In the genomic region with DNA sequence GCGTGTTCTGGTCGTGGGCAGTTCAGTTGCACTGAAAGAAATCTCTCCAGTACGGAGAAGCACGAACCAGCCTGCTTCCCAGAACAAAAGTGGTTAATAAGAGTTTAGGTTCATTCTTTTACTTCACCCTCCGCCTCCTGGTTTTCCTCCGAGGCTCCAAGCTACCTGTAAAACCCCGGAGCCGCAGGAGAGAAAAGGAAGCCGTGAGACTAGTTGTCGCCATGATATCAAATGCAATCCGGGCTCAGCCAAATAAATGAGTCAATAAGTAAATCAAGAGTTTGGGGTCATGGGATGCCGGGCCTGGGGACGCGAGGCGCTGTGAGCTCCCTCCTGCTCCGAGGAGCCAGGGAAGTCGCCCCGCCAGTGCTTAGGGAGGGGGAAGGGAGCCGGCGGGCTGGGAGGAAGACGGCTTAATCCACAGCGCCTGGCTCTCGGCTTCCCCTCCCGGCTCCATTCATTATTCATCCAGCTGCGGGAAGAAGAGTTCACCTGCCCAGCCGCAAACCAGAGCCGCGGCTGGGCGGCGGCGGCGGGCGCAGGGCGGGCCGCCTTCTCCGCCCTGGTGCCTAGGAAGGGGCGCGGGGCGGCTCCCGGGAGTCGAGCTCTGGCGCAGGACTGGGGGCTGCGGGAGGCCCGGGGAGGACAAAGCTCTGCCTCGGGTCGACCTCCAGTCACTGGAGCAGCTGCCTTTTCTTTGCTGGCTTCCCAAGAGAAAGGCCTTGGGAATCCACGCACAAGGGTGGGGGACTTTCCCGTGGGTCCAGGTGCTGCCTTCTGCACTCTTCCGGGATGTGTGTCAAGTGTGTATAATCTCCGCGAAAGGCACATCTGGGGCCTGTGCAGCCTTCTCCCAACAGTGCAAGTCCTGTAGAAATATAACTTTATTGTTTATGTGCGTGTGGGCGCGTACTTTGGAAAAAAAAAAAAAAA, we compare ENCODE assay signal across 8 cellular contexts. TPM values are rescaled to one million over a fixed set of nuclear protein-coding genes. Genes with fewer than 3 reads are reported as not detected.
DNase-seq lines count a peak whose midpoint lies in the region; ATAC-seq lines count a peak whose summit lies in the region.

No MANE protein-coding gene starts in this region.

- H3K9me3 Mint-ChIP-seq in immature natural killer cell = no peaks in the 10 kb centered on the region

- peaks cover 0 to 4% (median 2%) of the 10 kb centered on the region in 3 donors for H3K27me3 ChIP-seq in skeletal muscle tissue (ENCODE audit: control insufficient read depth in 3 of 3, insufficient read depth in 3 of 3, low read length in 3 of 3)

- H3K36me3 Mint-ChIP-seq in immature natural killer cell = no peaks in the 10 kb centered on the region

- peaks cover 11 to 27% (median 23%) of the 10 kb centered on the region in 3 donors for H3K4me1 ChIP-seq in skeletal muscle tissue (ENCODE audit: control insufficient read depth in 3 of 3, insufficient read depth in 3 of 3, low read length in 3 of 3)

- no peaks in the 10 kb centered on the region for H3K36me3 ChIP-seq in skeletal muscle tissue (ENCODE audit: control insufficient read depth in 3 of 3, insufficient read depth in 3 of 3, low read length in 3 of 3)

- H3K9me3 ChIP-seq in skeletal muscle tissue (ENCODE audit: control insufficient read depth in 3 of 3, low read length in 3 of 3) = no peaks in the 10 kb centered on the region

- DNase-seq in stimulated activated CD4-positive, alpha-beta T cell treated with anti-CD3 and anti-CD28 coated beads, Interleukin-15, amount 100 ng/mL, for 24 hours = peak; percentile 38
- no peak for DNase-seq in stimulated activated CD4-positive, alpha-beta T cell treated with anti-CD3 and anti-CD28 coated beads, Interleukin-2, amount 100 ng/mL, for 48 hours
- DNase-seq in NCI-H748 treated with DMSO at 0.1 percent for 48 hours (lab: John Stamatoyannopoulos, UW) = peak; percentile 60
- DNase-seq in T47D (ENCODE audit: low read depth in 1 of 2, low spot score in 1 of 2) = peak; percentile 25 to 30
- peak in 1 of 3 donors; percentile 1 for DNase-seq in immature natural killer cell
- DNase-seq in SW 1271 (lab: John Stamatoyannopoulos, UW) = no peak

- H3K27me3 Mint-ChIP-seq in immature natural killer cell (ENCODE audit: low read depth in 3 of 3) = peaks cover 18 to 36% (median 19%) of the 10 kb centered on the region in 3 donors

- peak overlapping the region; percentile 74 to 94 (median 83) for H3K4me3 Mint-ChIP-seq in immature natural killer cell

- no peak for ATAC-seq in HG02623 (IDR thresholded peaks at IDR 0.05; ENCODE audit: unreplicated experiment)

- no peak overlapping the region for H3K27ac Mint-ChIP-seq in immature natural killer cell

- H3K27ac ChIP-seq in skeletal muscle tissue (ENCODE audit: low read depth, low read length) = peak overlapping the region; percentile 68

- peak overlapping the region; percentile 86 to 93 (median 88) for H3K4me3 ChIP-seq in skeletal muscle tissue (ENCODE audit: low read length in 3 of 3)

- H3K4me1 Mint-ChIP-seq in immature natural killer cell = peaks cover 28 to 36% of the 10 kb centered on the region in 2 donors

- in situ Hi-C loops in T47D (cut with HindIII; ENCODE audit: low pct_unique_long_range_greater_than_20kb, low sequenced_read_pairs) = no loop called here

- peak overlapping the region; percentile 85 to 95 (median 93) for H3K9ac ChIP-seq in skeletal muscle tissue (ENCODE audit: low read depth in 1 of 3, low read length in 3 of 3)

RNA-seq across cellular contexts. Expression of gene FRAS1, which starts 1.7 kb away (rescaled TPM):
- not detected for polyA plus RNA-seq in immature natural killer cell
- total RNA-seq in skeletal muscle tissue = 15.1 TPM

Comparison
In these comparisons a context has a peak if more than half of its experiments do, and no peak if none do; other contexts are left out.
1. DNase-seq: peak in stimulated activated CD4-positive, alpha-beta T cell treated with anti-CD3 and anti-CD28 coated beads, Interleukin-15, amount 100 ng/mL, for 24 hours (single experiment), NCI-H748 treated with DMSO at 0.1 percent for 48 hours (single experiment) and T47D (2 of 2); none in stimulated activated CD4-positive, alpha-beta T cell treated with anti-CD3 and anti-CD28 coated beads, Interleukin-2, amount 100 ng/mL, for 48 hours (0 of 2) and SW 1271 (0 of 2).